Comparison of ENCODE assay signal across 8 cellular contexts in genomic region chr11:61871158-61871597, GRCh38. TPM values are rescaled to one million over a fixed set of nuclear protein-coding genes. Genes with fewer than 3 reads are reported as not detected.
DNase-seq lines count a peak whose midpoint lies in the region; ATAC-seq and TF ChIP-seq lines count a peak whose summit lies in the region.

No MANE protein-coding gene starts in this region.

- H3K9me3 ChIP-seq in liver (ENCODE audit: control insufficient read depth in 4 of 4, low read length in 3 of 4) = no peaks in the 10 kb centered on the region

- no peaks in the 10 kb centered on the region for H3K4me1 ChIP-seq in liver (ENCODE audit: control insufficient read depth in 4 of 4, insufficient read depth in 4 of 4, low read length in 3 of 4)

- peak; percentile 79 to 87 for TF ChIP-seq RAD21 in liver (IDR thresholded peaks at IDR 0.05)

- no peak overlapping the region for H3K27ac ChIP-seq in liver (ENCODE audit: low read depth in 1 of 2, low read length in 2 of 2)

- no peak overlapping the region for H3K4me3 ChIP-seq in liver (ENCODE audit: low read depth in 1 of 3, low read length in 3 of 3)

- H3K27me3 ChIP-seq in liver (ENCODE audit: control insufficient read depth in 4 of 4, insufficient read depth in 4 of 4, low read length in 3 of 4) = no peaks in the 10 kb centered on the region

- H3K9ac ChIP-seq in liver (ENCODE audit: low read depth in 1 of 2, low read length in 2 of 2) = no peak overlapping the region

- DNase-seq in NCI-H187 (lab: John Stamatoyannopoulos, UW) (peak; percentile 52 to 53), NCI-H187 treated with DMSO at 0.1 percent for 48 hours (lab: John Stamatoyannopoulos, UW) (no peak), NCI-H510A (lab: John Stamatoyannopoulos, UW) (peak; percentile 69), dermis blood vessel endothelial cell (peak; percentile 87)
- DNase-seq in activated CD4-positive, alpha-beta T cell treated with anti-CD3 and anti-CD28 coated beads for 48 hours = peak; percentile 79
- peak; percentile 41 to 58 for DNase-seq in stimulated activated CD4-positive, alpha-beta T cell treated with anti-CD3 and anti-CD28 coated beads, Interleukin-4, amount 100 ng/mL, for 4 hours

- peak; percentile 72 for TF ChIP-seq CTCF in liver (IDR thresholded peaks at IDR 0.05; ENCODE audit: low read depth, low read length, missing input control)

- H3K36me3 ChIP-seq in liver (ENCODE audit: control insufficient read depth in 4 of 4, insufficient read depth in 3 of 4, low read depth in 1 of 4, low read length in 3 of 4) = peaks cover 0 to 3% (median 0%) of the 10 kb centered on the region in 4 donors

- 15% methylated on average over 24 of the region's 24 CpGs for WGBS in liver

- ATAC-seq in HG03175 (IDR thresholded peaks at IDR 0.05; ENCODE audit: unreplicated experiment) = peak; percentile 75

TF ChIP-seq in liver, 16 proteins besides CTCF, POLR2A, EP300 and RAD21:
- TF ChIP-seq NR2F2 (IDR thresholded peaks at IDR 0.05) (no peak), RXRA (IDR thresholded peaks at IDR 0.05) (no peak), REST (IDR thresholded peaks at IDR 0.05) (no peak), ATF3 (IDR thresholded peaks at IDR 0.05) (no peak), SP1 (IDR thresholded peaks at IDR 0.05) (no peak), HNF4G (IDR thresholded peaks at IDR 0.05) (no peak), TAF1 (conservative IDR thresholded peaks at IDR 0.05) (no peak), YY1 (IDR thresholded peaks at IDR 0.05) (no peak), EGR1 (IDR thresholded peaks at IDR 0.05; ENCODE audit: low read depth in 2 of 2) (no peak), GABPA (IDR thresholded peaks at IDR 0.05 in 1 of 2, conservative IDR thresholded peaks at IDR 0.05 in 1 of 2) (no peak), MAX (IDR thresholded peaks at IDR 0.05) (no peak), FOXA2 (IDR thresholded peaks at IDR 0.05) (no peak), FOXA1 (IDR thresholded peaks at IDR 0.05) (no peak), HNF4A (conservative IDR thresholded peaks at IDR 0.05) (no peak), JUND (IDR thresholded peaks at IDR 0.05) (no peak)
- TF ChIP-seq, protein P1, sequence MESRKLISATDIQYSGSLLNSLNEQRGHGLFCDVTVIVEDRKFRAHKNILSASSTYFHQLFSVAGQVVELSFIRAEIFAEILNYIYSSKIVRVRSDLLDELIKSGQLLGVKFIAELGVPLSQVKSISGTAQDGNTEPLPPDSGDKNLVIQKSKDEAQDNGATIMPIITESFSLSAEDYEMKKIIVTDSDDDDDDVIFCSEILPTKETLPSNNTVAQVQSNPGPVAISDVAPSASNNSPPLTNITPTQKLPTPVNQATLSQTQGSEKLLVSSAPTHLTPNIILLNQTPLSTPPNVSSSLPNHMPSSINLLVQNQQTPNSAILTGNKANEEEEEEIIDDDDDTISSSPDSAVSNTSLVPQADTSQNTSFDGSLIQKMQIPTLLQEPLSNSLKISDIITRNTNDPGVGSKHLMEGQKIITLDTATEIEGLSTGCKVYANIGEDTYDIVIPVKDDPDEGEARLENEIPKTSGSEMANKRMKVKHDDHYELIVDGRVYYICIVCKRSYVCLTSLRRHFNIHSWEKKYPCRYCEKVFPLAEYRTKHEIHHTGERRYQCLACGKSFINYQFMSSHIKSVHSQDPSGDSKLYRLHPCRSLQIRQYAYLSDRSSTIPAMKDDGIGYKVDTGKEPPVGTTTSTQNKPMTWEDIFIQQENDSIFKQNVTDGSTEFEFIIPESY (IDR thresholded peaks at IDR 0.05) = no peak

RNA-seq across cellular contexts. Expression of gene FADS3, which starts 20.2 kb away (rescaled TPM):
- 128 and 242 TPM in 2 replicates for total RNA-seq in dermis blood vessel endothelial cell
- total RNA-seq in liver = 10 to 100 TPM in 1 of 2 donors, 1 to 10 TPM in 1; 8.3 to 13.6 TPM
- 10 to 100 TPM in 1 of 2 donors, 1 to 10 TPM in 1; 8.9 to 11.7 TPM for polyA plus RNA-seq in liver

RNA-seq across cellular contexts. Expression of gene FADS2, which starts 43.1 kb away (rescaled TPM):
- total RNA-seq in dermis blood vessel endothelial cell = 75.9 and 253 TPM in 2 replicates
- 100 to 1,000 TPM in 1 of 2 donors, 10 to 100 TPM in 1; 65.4 to 281 TPM for total RNA-seq in liver
- 100 to 1,000 TPM in 1 of 2 donors, 1 to 10 TPM in 1; 2.8 to 104 TPM for polyA plus RNA-seq in liver

RNA-seq across cellular contexts. Expression of gene RAB3IL1, which starts 46.2 kb away (rescaled TPM):
- total RNA-seq in dermis blood vessel endothelial cell = 9.0 and 9.9 TPM in 2 replicates
- 10 to 100 TPM in 1 of 2 donors, 1 to 10 TPM in 1; 5.0 to 41.6 TPM for total RNA-seq in liver
- 1 to 10 TPM; 2.1 to 5.8 TPM for polyA plus RNA-seq in liver

RNA-seq across cellular contexts. Expression of gene FADS1, which starts 54.4 kb away (rescaled TPM):
- total RNA-seq in dermis blood vessel endothelial cell (34.9 and 73.6 TPM in 2 replicates), liver (100 to 1,000 TPM in 1 of 2 donors, 10 to 100 TPM in 1; 72.7 to 137 TPM)
- 10 to 100 TPM; 16.8 to 44.8 TPM for polyA plus RNA-seq in liver
